1 cellular context compared by ENCODE assay signal in the genomic region with DNA sequence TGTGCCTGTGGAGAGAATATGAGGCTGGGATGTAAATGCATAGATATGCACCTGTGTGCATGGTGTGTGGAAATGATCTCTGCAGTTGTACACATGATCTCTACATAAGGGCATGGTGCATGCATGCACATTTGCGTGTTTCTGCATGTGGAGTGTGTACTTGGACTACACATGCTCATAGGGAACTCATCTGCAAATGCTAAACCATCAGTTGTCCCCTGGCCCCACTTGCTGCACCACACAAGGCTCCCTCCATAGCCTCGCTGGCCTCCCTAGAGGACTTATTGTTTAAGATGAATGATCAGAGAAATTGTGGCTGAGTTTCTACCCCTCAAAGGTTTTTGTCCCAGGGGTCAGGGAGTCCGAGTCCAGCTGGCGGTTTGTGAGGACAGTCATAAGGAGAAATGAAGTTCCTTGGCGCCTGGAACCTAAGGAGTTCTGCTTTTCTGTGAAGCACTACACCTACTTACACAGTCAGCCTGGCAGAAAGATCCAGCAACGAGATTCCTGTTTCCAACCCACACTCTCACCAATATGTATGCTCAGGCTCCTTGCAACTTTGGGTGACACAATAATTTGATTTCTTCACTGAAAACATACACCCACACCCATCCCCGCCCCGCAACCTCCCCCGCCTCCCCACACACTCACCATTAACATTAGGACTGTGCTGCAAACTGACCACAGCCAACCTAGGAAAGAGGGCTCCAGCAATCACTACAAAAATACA.
TF ChIP-seq lines count a peak whose summit lies in the region.

No MANE protein-coding gene starts in this region.

TF ChIP-seq in K562, 482 proteins besides CTCF, POLR2A, EP300 and RAD21 (continued from another document):
- TF ChIP-seq, protein P1, sequence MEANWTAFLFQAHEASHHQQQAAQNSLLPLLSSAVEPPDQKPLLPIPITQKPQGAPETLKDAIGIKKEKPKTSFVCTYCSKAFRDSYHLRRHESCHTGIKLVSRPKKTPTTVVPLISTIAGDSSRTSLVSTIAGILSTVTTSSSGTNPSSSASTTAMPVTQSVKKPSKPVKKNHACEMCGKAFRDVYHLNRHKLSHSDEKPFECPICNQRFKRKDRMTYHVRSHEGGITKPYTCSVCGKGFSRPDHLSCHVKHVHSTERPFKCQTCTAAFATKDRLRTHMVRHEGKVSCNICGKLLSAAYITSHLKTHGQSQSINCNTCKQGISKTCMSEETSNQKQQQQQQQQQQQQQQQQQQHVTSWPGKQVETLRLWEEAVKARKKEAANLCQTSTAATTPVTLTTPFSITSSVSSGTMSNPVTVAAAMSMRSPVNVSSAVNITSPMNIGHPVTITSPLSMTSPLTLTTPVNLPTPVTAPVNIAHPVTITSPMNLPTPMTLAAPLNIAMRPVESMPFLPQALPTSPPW (CRISPR knock-in tag; IDR thresholded peaks at IDR 0.05): peak; percentile 54; the same call in 1 of the 2 replicates
- TF ChIP-seq CEBPB (tag; IDR thresholded peaks at IDR 0.05) (0 out of 2 replicates have a peak, but pooled peaks have one; percentile 30), NR1H2 (CRISPR knock-in tag; IDR thresholded peaks at IDR 0.05) (no peak), KLF13 (tag; IDR thresholded peaks at IDR 0.05; ENCODE audit: borderline replicate concordance, low read depth) (no peak), CBX3 (IDR thresholded peaks at IDR 0.05; ENCODE audit: borderline replicate concordance in 1 of 2, low read length in 2 of 2) (no peak), ZKSCAN1 (IDR thresholded peaks at IDR 0.05; ENCODE audit: low read depth, low read length) (no peak), ELK1 (CRISPR knock-in tag; IDR thresholded peaks at IDR 0.05) (no peak), NR2C2 (CRISPR knock-in tag; IDR thresholded peaks at IDR 0.05) (no peak), NR2C2 (tag; IDR thresholded peaks at IDR 0.05) (no peak), NUFIP1 (IDR thresholded peaks at IDR 0.05; ENCODE audit: partially characterized antibody) (no peak), HDAC6 (IDR thresholded peaks at IDR 0.05; ENCODE audit: low read depth, low read length) (no peak), EWSR1 (IDR thresholded peaks at IDR 0.05; ENCODE audit: borderline replicate concordance, low read depth, partially characterized antibody) (no peak)
- TF ChIP-seq, protein P2, sequence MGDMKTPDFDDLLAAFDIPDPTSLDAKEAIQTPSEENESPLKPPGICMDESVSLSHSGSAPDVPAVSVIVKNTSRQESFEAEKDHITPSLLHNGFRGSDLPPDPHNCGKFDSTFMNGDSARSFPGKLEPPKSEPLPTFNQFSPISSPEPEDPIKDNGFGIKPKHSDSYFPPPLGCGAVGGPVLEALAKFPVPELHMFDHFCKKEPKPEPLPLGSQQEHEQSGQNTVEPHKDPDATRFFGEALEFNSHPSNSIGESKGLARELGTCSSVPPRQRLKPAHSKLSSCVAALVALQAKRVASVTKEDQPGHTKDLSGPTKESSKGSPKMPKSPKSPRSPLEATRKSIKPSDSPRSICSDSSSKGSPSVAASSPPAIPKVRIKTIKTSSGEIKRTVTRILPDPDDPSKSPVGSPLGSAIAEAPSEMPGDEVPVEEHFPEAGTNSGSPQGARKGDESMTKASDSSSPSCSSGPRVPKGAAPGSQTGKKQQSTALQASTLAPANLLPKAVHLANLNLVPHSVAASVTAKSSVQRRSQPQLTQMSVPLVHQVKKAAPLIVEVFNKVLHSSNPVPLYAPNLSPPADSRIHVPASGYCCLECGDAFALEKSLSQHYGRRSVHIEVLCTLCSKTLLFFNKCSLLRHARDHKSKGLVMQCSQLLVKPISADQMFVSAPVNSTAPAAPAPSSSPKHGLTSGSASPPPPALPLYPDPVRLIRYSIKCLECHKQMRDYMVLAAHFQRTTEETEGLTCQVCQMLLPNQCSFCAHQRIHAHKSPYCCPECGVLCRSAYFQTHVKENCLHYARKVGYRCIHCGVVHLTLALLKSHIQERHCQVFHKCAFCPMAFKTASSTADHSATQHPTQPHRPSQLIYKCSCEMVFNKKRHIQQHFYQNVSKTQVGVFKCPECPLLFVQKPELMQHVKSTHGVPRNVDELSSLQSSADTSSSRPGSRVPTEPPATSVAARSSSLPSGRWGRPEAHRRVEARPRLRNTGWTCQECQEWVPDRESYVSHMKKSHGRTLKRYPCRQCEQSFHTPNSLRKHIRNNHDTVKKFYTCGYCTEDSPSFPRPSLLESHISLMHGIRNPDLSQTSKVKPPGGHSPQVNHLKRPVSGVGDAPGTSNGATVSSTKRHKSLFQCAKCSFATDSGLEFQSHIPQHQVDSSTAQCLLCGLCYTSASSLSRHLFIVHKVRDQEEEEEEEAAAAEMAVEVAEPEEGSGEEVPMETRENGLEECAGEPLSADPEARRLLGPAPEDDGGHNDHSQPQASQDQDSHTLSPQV (IDR thresholded peaks at IDR 0.05): no peak
- TF ChIP-seq, protein P3, sequence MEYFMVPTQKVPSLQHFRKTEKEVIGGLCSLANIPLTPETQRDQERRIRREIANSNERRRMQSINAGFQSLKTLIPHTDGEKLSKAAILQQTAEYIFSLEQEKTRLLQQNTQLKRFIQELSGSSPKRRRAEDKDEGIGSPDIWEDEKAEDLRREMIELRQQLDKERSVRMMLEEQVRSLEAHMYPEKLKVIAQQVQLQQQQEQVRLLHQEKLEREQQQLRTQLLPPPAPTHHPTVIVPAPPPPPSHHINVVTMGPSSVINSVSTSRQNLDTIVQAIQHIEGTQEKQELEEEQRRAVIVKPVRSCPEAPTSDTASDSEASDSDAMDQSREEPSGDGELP (CRISPR knock-in tag; IDR thresholded peaks at IDR 0.05; ENCODE audit: borderline replicate concordance): no peak
- TF ChIP-seq, protein P4, sequence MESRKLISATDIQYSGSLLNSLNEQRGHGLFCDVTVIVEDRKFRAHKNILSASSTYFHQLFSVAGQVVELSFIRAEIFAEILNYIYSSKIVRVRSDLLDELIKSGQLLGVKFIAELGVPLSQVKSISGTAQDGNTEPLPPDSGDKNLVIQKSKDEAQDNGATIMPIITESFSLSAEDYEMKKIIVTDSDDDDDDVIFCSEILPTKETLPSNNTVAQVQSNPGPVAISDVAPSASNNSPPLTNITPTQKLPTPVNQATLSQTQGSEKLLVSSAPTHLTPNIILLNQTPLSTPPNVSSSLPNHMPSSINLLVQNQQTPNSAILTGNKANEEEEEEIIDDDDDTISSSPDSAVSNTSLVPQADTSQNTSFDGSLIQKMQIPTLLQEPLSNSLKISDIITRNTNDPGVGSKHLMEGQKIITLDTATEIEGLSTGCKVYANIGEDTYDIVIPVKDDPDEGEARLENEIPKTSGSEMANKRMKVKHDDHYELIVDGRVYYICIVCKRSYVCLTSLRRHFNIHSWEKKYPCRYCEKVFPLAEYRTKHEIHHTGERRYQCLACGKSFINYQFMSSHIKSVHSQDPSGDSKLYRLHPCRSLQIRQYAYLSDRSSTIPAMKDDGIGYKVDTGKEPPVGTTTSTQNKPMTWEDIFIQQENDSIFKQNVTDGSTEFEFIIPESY (CRISPR knock-in tag; IDR thresholded peaks at IDR 0.05): peak; percentile 65
